ENCODE assay signal across 32 cellular contexts in genomic region chr6:7074870-7075269, GRCh38.
"Had no signal": no experiment of that assay in that cellular context is flagged by ENCODE, and none has a peak within 500 bp of the region (broad histone marks: within the 10 kb centered on the region; RNA-seq: fewer than 3 reads in every experiment).

No MANE protein-coding gene starts in this region.

- H3K27me3 ChIP-seq: neutrophil, ovary, right lobe of liver, sigmoid colon, suprapubic skin, testis, tibial artery, transverse colon, upper lobe of right lung, uterus had no signal

- H3K4me3 ChIP-seq: ovary, psoas muscle, right lobe of liver, sigmoid colon, suprapubic skin, testis, tibial artery, transverse colon, upper lobe of right lung, uterus had no signal

- H3K4me1 ChIP-seq: parathyroid adenoma, right lobe of liver, sigmoid colon, testis, tibial artery, upper lobe of right lung, uterus had no signal

- H3K79me2 ChIP-seq: parathyroid adenoma had no signal

- H2AFZ ChIP-seq: parathyroid adenoma had no signal

- H3K4me3 Mint-ChIP-seq: natural killer cell treated with Interleukin-12 subunit alpha and Interleukin-12 subunit beta and Interleukin-15 and Interleukin-18, amount 100 ng/mL, for 72 hours; nephron progenitor cell; neural crest cell; type B pancreatic cell had no signal

- ATAC-seq: naive thymus-derived CD8-positive, alpha-beta T cell; natural killer cell treated with Interleukin-12 subunit alpha and Interleukin-12 subunit beta and Interleukin-15 and Interleukin-18, amount 100 ng/mL, for 72 hours; psoas muscle; right cardiac atrium; right lobe of liver; upper lobe of right lung had no signal

- H3K27me3 Mint-ChIP-seq: naive thymus-derived CD8-positive, alpha-beta T cell; progenitor cell of endocrine pancreas; stimulated activated memory B cell treated with anti-CD40 and anti-IgM and Interleukin-4, amounts not matched to agents 10 μg/mL and 1 μg/mL and 100 μg/mL, for 72 hours; stimulated activated naive CD8-positive, alpha-beta T cell treated with anti-CD3 and anti-CD28 coated beads, Interleukin-15, amount 100 ng/mL, for 72 hours; type B pancreatic cell had no signal

- H3K36me3 Mint-ChIP-seq: naive thymus-derived CD8-positive, alpha-beta T cell; natural killer cell treated with Interleukin-12 subunit alpha and Interleukin-12 subunit beta and Interleukin-15 and Interleukin-18, amount 100 ng/mL, for 72 hours; stimulated activated memory B cell treated with anti-CD40 and anti-IgM and Interleukin-4, amounts not matched to agents 10 μg/mL and 1 μg/mL and 100 μg/mL, for 72 hours; type B pancreatic cell had no signal

- H3K9me3 Mint-ChIP-seq: naive thymus-derived CD8-positive, alpha-beta T cell; natural killer cell treated with Interleukin-12 subunit alpha and Interleukin-12 subunit beta and Interleukin-15 and Interleukin-18, amount 100 ng/mL, for 72 hours; nephron progenitor cell; neural crest cell; stimulated activated memory B cell treated with anti-CD40 and anti-IgM and Interleukin-4, amounts not matched to agents 10 μg/mL and 1 μg/mL and 100 μg/mL, for 72 hours; stimulated activated naive CD8-positive, alpha-beta T cell treated with anti-CD3 and anti-CD28 coated beads, Interleukin-15, amount 100 ng/mL, for 72 hours; type B pancreatic cell had no signal

- H3K9me3 ChIP-seq: neutrophil, ovary, psoas muscle, right lobe of liver, sigmoid colon, suprapubic skin, testis, tibial artery, transverse colon, upper lobe of right lung, uterus had no signal

- H3K27ac Mint-ChIP-seq: nephron progenitor cell, progenitor cell of endocrine pancreas, type B pancreatic cell had no signal

- H3K4me1 Mint-ChIP-seq: nephron progenitor cell, neural crest cell had no signal

- H3K27ac ChIP-seq: neutrophil, ovary, parathyroid adenoma, psoas muscle, right lobe of liver, sigmoid colon, suprapubic skin, testis, tibial artery, transverse colon, upper lobe of right lung, uterus had no signal

- H3K36me3 ChIP-seq: neutrophil, ovary, right lobe of liver, sigmoid colon, suprapubic skin, tibial artery, transverse colon, upper lobe of right lung, uterus had no signal

- FAIRE-seq: small intestine had no signal

- DNase-seq: naive thymus-derived CD8-positive, alpha-beta T cell; nephron progenitor cell; nucleus accumbens; ovary; posterior cingulate gyrus; psoas muscle; right cardiac atrium; right lobe of liver; sigmoid colon; small intestine; stimulated activated CD4-positive, alpha-beta T cell treated with anti-CD3 and anti-CD28 coated beads, Interleukin-15, amount 100 ng/mL, for 24 hours; stimulated activated CD4-positive, alpha-beta T cell treated with anti-CD3 and anti-CD28 coated beads, Interleukin-2, amount 100 ng/mL, for 24 hours; stimulated activated CD4-positive, alpha-beta T cell treated with anti-CD3 and anti-CD28 coated beads, Interleukin-2, amount 100 ng/mL, for 48 hours; stimulated activated CD4-positive, alpha-beta T cell treated with anti-CD3 and anti-CD28 coated beads, Interleukin-4, amount 100 ng/mL, for 4 hours; stimulated activated CD8-positive, alpha-beta memory T cell treated with anti-CD3 and anti-CD28 coated beads, Interleukin-4, amount 100 ng/mL, for 48 hours; stimulated activated naive CD4-positive, alpha-beta T cell; stimulated activated naive CD8-positive, alpha-beta T cell treated with anti-CD3 and anti-CD28 coated beads, Interleukin-15, amount 100 ng/mL, for 72 hours; stimulated activated naive CD8-positive, alpha-beta T cell treated with anti-CD3 and anti-CD28 coated beads, Interleukin-15, Interleukin-2, amounts not matched to agents 100 U/mL and 50 U/mL, for 24 hours; substantia nigra; testis; tibial artery; transverse colon; upper lobe of right lung; uterus had no signal

- H3K9ac ChIP-seq: parathyroid adenoma had no signal
